8 cellular contexts compared by ENCODE assay signal in genomic region chrX:130330706-130331105, GRCh38.
DNase-seq lines count a peak whose midpoint lies in the region; ATAC-seq and TF ChIP-seq lines count a peak whose summit lies in the region.

No MANE protein-coding gene starts in this region.

- DNase-seq in GF-D8 (lab: John Stamatoyannopoulos, UW) (peak; percentile 1), NAMALWA (ENCODE audit: low spot score) (peak; percentile 57), T47D (ENCODE audit: low read depth in 1 of 2, low spot score in 1 of 2) (peak; percentile 7 to 71), kidney glomerular epithelial cell (lab: John Stamatoyannopoulos, UW) (peak; percentile 24)
- peak; percentile 10 for DNase-seq in stimulated activated naive CD4-positive, alpha-beta T cell treated with Interleukin-2 at 50 U/mL for 16 hours (lab: John Stamatoyannopoulos, UW)

- ATAC-seq in GM21825 (IDR thresholded peaks at IDR 0.05; ENCODE audit: unreplicated experiment) (peak; percentile 73), SK-N-SH treated with all-trans-retinoic acid at 6 μM for 48 hours (peak; percentile 93), GM18870 (IDR thresholded peaks at IDR 0.05; ENCODE audit: unreplicated experiment) (no peak)

- in situ Hi-C loops in T47D (cut with HindIII; ENCODE audit: low pct_unique_long_range_greater_than_20kb, low sequenced_read_pairs): no loop called here

TF ChIP-seq in SK-N-SH treated with all-trans-retinoic acid at 6 μM for 48 hours, 23 proteins besides CTCF, POLR2A, EP300 and RAD21:
- TF ChIP-seq SNAI2 (CRISPR knock-in tag; IDR thresholded peaks at IDR 0.05) (no peak), ARNTL (CRISPR knock-in tag; IDR thresholded peaks at IDR 0.05; ENCODE audit: borderline replicate concordance, low read depth) (no peak), CREB5 (CRISPR knock-in tag; IDR thresholded peaks at IDR 0.05; ENCODE audit: low read depth) (no peak)

Comparison
In these comparisons a context has a peak if more than half of its experiments do, and no peak if none do; other contexts are left out.
1. DNase-seq: peak in every context shown above with its lines; median percentile 57 in NAMALWA; 39 in T47D; 24 in kidney glomerular epithelial cell; 10 in stimulated activated naive CD4-positive, alpha-beta T cell treated with Interleukin-2 at 50 U/mL for 16 hours; 1 in GF-D8.